13 cellular contexts compared by ENCODE assay signal in the genomic region with DNA sequence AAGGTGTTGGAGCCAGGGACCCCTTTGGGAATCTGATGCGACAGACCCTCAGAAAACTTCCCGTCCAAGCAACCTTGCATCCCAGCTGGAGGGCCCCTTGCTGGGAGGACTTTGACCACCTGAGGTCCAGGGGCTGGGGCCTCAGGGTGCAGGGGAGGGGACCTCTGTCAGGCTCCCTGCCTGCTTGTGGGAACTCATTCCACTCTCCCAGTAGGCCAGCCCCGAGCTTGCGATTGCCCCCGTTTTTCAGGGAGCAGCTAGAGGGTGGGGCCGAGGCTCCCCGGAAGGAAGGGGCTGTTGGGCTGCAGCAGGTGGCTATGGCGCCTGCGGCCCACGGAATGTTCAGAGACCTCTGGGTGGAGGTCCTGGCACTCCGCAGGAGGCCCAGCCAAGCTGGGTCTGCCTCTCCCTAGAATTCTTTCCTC. TPM values are rescaled to one million over a fixed set of nuclear protein-coding genes. Genes with fewer than 3 reads are reported as not detected.
A peak's percentile ranks its signal among the peaks of the same experiment; 100 is the strongest.
DNase-seq lines count a peak whose midpoint lies in the region; ATAC-seq and TF ChIP-seq lines count a peak whose summit lies in the region.
"Had no signal": no experiment of that assay in that cellular context is flagged by ENCODE, and none has a peak within 500 bp of the region (broad histone marks: within the 10 kb centered on the region; RNA-seq: fewer than 3 reads in every experiment).

No MANE protein-coding gene starts in this region.

- H3K9me3 ChIP-seq in DND-41 (ENCODE audit: insufficient read depth, low read length, severe bottlenecking): no peaks in the 10 kb centered on the region
- no peaks in the 10 kb centered on the region for H3K9me3 ChIP-seq in colonic mucosa
- H3K9me3 ChIP-seq in lung (ENCODE audit: control insufficient read depth in 2 of 2, insufficient read depth in 1 of 2, low read length in 1 of 2): no peaks in the 10 kb centered on the region
- no peaks in the 10 kb centered on the region for H3K9me3 ChIP-seq in spleen

- H3K27ac ChIP-seq in DND-41 (ENCODE audit: low read length) (no peak overlapping the region), colonic mucosa (peak overlapping the region; percentile 74), lung (ENCODE audit: low read depth in 1 of 2, low read length in 1 of 2) (peak overlapping the region; percentile 82 to 85), spleen (peak overlapping the region; percentile 60 to 90 (median 83))

- H3K4me1 ChIP-seq in DND-41 (ENCODE audit: insufficient read depth, low read length) (peaks cover 54% of the 10 kb centered on the region), colonic mucosa (peaks cover 32% of the 10 kb centered on the region), lung (ENCODE audit: control insufficient read depth in 2 of 2, insufficient read depth in 2 of 2, low read length in 2 of 2) (peaks cover 12 to 41% of the 10 kb centered on the region in 2 donors), spleen (peaks cover 45 to 79% (median 68%) of the 10 kb centered on the region in 6 donors)

- H3K27me3 ChIP-seq in DND-41 (ENCODE audit: insufficient read depth, low read length, poor library complexity) (peaks cover 4% of the 10 kb centered on the region), colonic mucosa (no peaks in the 10 kb centered on the region), lung (ENCODE audit: control insufficient read depth, insufficient read depth) (no peaks in the 10 kb centered on the region), spleen (replicated peaks in 1 of 7) (peaks cover 0 to 69% (median 0%) of the 10 kb centered on the region in 7 donors)

- no peaks in the 10 kb centered on the region for H3K36me3 Mint-ChIP-seq in activated T-cell treated with anti-CD3 and anti-CD28 coated beads, Interleukin-2, amount 50 U/mL, for 24 hours (ENCODE audit: low read depth)
- H3K36me3 Mint-ChIP-seq: activated naive CD8-positive, alpha-beta T cell treated with anti-CD3 and anti-CD28 coated beads for 36 hours had no signal

- H3K4me3 ChIP-seq in DND-41 (ENCODE audit: low read depth in 1 of 2, low read length in 2 of 2) (no peak overlapping the region; a peak in 1 of 4 replicates), colonic mucosa (peak overlapping the region; percentile 96), lung (no peak overlapping the region), spleen (peak overlapping the region in 4 of 8 donors; percentile 55 to 84 (median 74)), lower leg skin (ENCODE audit: low read depth, poor library complexity, severe bottlenecking) (no peak overlapping the region)

- no peak overlapping the region for H2AFZ ChIP-seq in DND-41 (ENCODE audit: low read depth, low read length)

- no peak for DNase-seq in DND-41
- DNase-seq in colonic mucosa: no peak
- DNase-seq in lung (ENCODE audit: low spot score): no peak
- DNase-seq in spleen: peak; percentile 65
- no peak for DNase-seq in NCI-H69 (lab: John Stamatoyannopoulos, UW)
- DNase-seq in COLO829 (ENCODE audit: low spot score): no peak
- no peak for DNase-seq in lower leg skin (ENCODE audit: low spot score in 2 of 2)
- no peak for DNase-seq in activated T-cell treated with anti-CD3 and anti-CD28 coated beads, Interleukin-2, amount 50 U/mL, for 24 hours
- DNase-seq: activated CD4-positive, alpha-beta T cell treated with anti-CD3 and anti-CD28 coated beads, Interleukin-2, amount 50 U/mL, for 4 hours; activated naive CD8-positive, alpha-beta T cell treated with anti-CD3 and anti-CD28 coated beads for 36 hours; COR-L47; KBM-7; stimulated activated CD4-positive, alpha-beta T cell treated with anti-CD3 and anti-CD28 coated beads, Interleukin-4, amount 100 ng/mL, for 4 hours had no signal

- intact Hi-C loops in colonic mucosa (cut with DNase I): no loop called here
- intact Hi-C loops in spleen (cut with DNase I; ENCODE audit: low total_unique reads): no loop called here
- intact Hi-C loops in lower leg skin (cut with DNase I; ENCODE audit: low total_unique reads): no loop called here

- TF ChIP-seq CTCF in DND-41 (IDR thresholded peaks at IDR 0.05; ENCODE audit: borderline replicate concordance, extremely low read depth, low read length, poor library complexity, severe bottlenecking): no peak
- TF ChIP-seq CTCF in colonic mucosa (IDR thresholded peaks at IDR 0.05): no peak
- TF ChIP-seq CTCF in lung (IDR thresholded peaks at IDR 0.05; ENCODE audit: control extremely low read depth, extremely low read depth): no peak
- TF ChIP-seq CTCF in spleen (IDR thresholded peaks at IDR 0.05 in 8 of 11, conservative IDR thresholded peaks at IDR 0.05 in 3 of 11): no peak
- TF ChIP-seq CTCF in lower leg skin (IDR thresholded peaks at IDR 0.05): no peak

- WGBS in lung, 2 donors: 43 to 75% methylated on average over 11 of the region's 11 CpGs
- WGBS in spleen, 5 donors: 61 to 88% (median 73%) methylated on average over 2 to 11 of the region's 11 CpGs
- WGBS in lower leg skin, 2 donors: 18 to 42% methylated on average over 2 to 11 of the region's 11 CpGs

- peaks cover 67% of the 10 kb centered on the region for H4K20me1 ChIP-seq in DND-41 (ENCODE audit: insufficient read depth, low read length)

- peak overlapping the region; percentile 97 for H3K4me2 ChIP-seq in DND-41 (ENCODE audit: insufficient read depth, low read length)

- H3K9ac ChIP-seq in DND-41 (ENCODE audit: low read depth, low read length) (peak overlapping the region; percentile 83), colonic mucosa (ENCODE audit: low read depth in 2 of 2, low read length in 2 of 2) (peak overlapping the region; percentile 96 to 99)

- no peak overlapping the region for H3K27ac Mint-ChIP-seq in activated T-cell treated with anti-CD3 and anti-CD28 coated beads, Interleukin-2, amount 50 U/mL, for 24 hours
- H3K27ac Mint-ChIP-seq: activated naive CD8-positive, alpha-beta T cell treated with anti-CD3 and anti-CD28 coated beads for 36 hours had no signal

- TF ChIP-seq POLR2A in spleen (IDR thresholded peaks at IDR 0.05) (no peak), lower leg skin (IDR thresholded peaks at IDR 0.05) (no peak)

- peaks cover 74% of the 10 kb centered on the region for H3K79me2 ChIP-seq in DND-41 (ENCODE audit: insufficient read depth, low read length)

- no peak overlapping the region for H3K4me3 Mint-ChIP-seq in activated T-cell treated with anti-CD3 and anti-CD28 coated beads, Interleukin-2, amount 50 U/mL, for 24 hours

- H3K9me3 Mint-ChIP-seq in activated T-cell treated with anti-CD3 and anti-CD28 coated beads, Interleukin-2, amount 50 U/mL, for 24 hours: no peaks in the 10 kb centered on the region
- H3K9me3 Mint-ChIP-seq: activated naive CD8-positive, alpha-beta T cell treated with anti-CD3 and anti-CD28 coated beads for 36 hours had no signal

- no peaks in the 10 kb centered on the region; the same call in 1 of the 2 replicates for H3K36me3 ChIP-seq in DND-41 (ENCODE audit: insufficient read depth, low read length)
- H3K36me3 ChIP-seq in colonic mucosa: no peaks in the 10 kb centered on the region
- H3K36me3 ChIP-seq in lung (ENCODE audit: control insufficient read depth in 2 of 2, insufficient read depth in 2 of 2, low read length in 2 of 2): no peaks in the 10 kb centered on the region
- H3K36me3 ChIP-seq in spleen: no peaks in the 10 kb centered on the region

- peaks cover 14% of the 10 kb centered on the region for H3K27me3 Mint-ChIP-seq in activated T-cell treated with anti-CD3 and anti-CD28 coated beads, Interleukin-2, amount 50 U/mL, for 24 hours
- H3K27me3 Mint-ChIP-seq: activated naive CD8-positive, alpha-beta T cell treated with anti-CD3 and anti-CD28 coated beads for 36 hours had no signal

- no peak for ATAC-seq in DND-41 (ENCODE audit: insufficient read depth, low read depth)
- no peak for ATAC-seq in lung (ENCODE audit: insufficient read depth, low FRiP score)

- peaks cover 28% of the 10 kb centered on the region for H3K4me1 Mint-ChIP-seq in activated T-cell treated with anti-CD3 and anti-CD28 coated beads, Interleukin-2, amount 50 U/mL, for 24 hours (ENCODE audit: low read depth)

RNA-seq across cellular contexts. Expression of gene GNA11, which starts 2.8 kb away (rescaled TPM):
- total RNA-seq in colonic mucosa (100 to 1,000 TPM; 197 to 215 TPM), lung (10 to 100 TPM; 39.4 to 80.9 TPM), spleen (10 to 100 TPM; 22.6 to 41.5 (median 33.4) TPM), lower leg skin (10 to 100 TPM; 42.5 to 63.8 (median 56.5) TPM)
- polyA plus RNA-seq in lung (10 to 100 TPM; 36.8 to 37.1 TPM), spleen (10 to 100 TPM in 1 of 3 donors, 1 to 10 TPM in 2; 5.1 to 22.7 (median 6.1) TPM)

RNA-seq across cellular contexts. Expression of gene TLE5, which starts 34.6 kb away (rescaled TPM):
- 100 to 1,000 TPM; 407 to 409 TPM for total RNA-seq in colonic mucosa
- total RNA-seq in lung: 100 to 1,000 TPM; 179 to 468 TPM
- 100 to 1,000 TPM; 352 to 797 TPM for polyA plus RNA-seq in lung
- total RNA-seq in spleen: 100 to 1,000 TPM; 325 to 569 (median 425) TPM
- 100 to 1,000 TPM; 428 to 618 (median 514) TPM for polyA plus RNA-seq in spleen
- 100 to 1,000 TPM; 329 to 533 (median 387) TPM for total RNA-seq in lower leg skin

RNA-seq across cellular contexts. Expression of gene GNA15, which starts 38.9 kb away (rescaled TPM):
- total RNA-seq in colonic mucosa (1 to 10 TPM; 1.6 to 6.6 TPM), lung (10 to 100 TPM; 18.6 to 36.0 TPM), spleen (10 to 100 TPM in 6 of 7 donors, 1 to 10 TPM in 1; 9.8 to 24.9 (median 12.7) TPM), lower leg skin (100 to 1,000 TPM in 1 of 4 donors, 10 to 100 TPM in 3; 74.3 to 105 (median 84.2) TPM)
- polyA plus RNA-seq in lung (10 to 100 TPM; 21.5 to 65.4 TPM), spleen (1 to 10 TPM; 3.8 to 7.6 (median 5.2) TPM)
